8 cellular contexts compared by ENCODE assay signal in the genomic region with DNA sequence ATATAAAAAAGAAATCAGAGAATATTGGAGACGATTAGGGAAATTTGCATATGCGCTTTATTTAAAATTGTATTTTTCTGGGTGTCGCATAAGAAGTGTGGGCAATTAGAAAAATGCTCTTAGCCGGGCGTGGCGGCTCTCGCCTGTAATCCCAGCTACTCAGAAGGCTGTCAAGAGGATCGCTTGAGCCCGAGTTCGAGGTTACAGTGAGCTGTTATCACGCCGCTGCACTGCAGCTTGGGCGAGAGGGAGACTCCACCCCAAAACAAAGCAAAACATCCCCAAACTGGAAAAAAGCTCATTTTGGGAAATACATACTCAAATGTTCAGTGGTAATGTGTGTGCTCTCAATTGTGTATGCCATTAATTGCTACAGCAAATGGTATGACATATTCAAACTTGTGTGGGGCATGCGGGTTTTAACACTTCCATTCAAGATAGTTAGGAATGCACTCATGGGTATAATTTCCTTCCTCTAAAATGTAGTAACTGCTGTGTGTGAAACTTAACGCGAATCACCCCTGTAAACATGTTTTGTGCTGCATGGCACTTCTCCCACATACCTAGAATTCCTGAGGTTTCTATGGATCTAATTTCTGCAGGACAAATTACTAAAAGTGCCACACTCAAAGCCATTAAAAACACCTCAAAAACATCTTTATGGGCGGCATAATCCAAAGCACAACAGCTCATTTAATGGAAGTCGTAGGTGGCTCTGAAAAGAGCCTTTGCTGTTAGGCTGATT. TPM values are rescaled to one million over a fixed set of nuclear protein-coding genes. Genes with fewer than 3 reads are reported as not detected.
DNase-seq lines count a peak whose midpoint lies in the region; ATAC-seq and TF ChIP-seq lines count a peak whose summit lies in the region.

No MANE protein-coding gene starts in this region.

- peak overlapping the region; percentile 57 for H3K4me3 ChIP-seq in endocrine pancreas (ENCODE audit: control insufficient read depth, insufficient read depth, low read length)
- H3K4me3 ChIP-seq in mucosa of stomach (ENCODE audit: low read length) = peak overlapping the region; percentile 48

- H3K4me1 ChIP-seq in endocrine pancreas (ENCODE audit: control insufficient read depth, insufficient read depth, low read length) (no peaks in the 10 kb centered on the region), mucosa of stomach (ENCODE audit: control insufficient read depth, insufficient read depth, low read length) (no peaks in the 10 kb centered on the region)

- peak overlapping the region; percentile 97 for H3K4me3 Mint-ChIP-seq in CD4-positive, alpha-beta T cell
- H3K4me3 Mint-ChIP-seq in T-helper 17 cell = peak overlapping the region; percentile 90

- intact Hi-C loops in CD4-positive, alpha-beta T cell (cut with DNase I, micrococcal nuclease) = loop anchor here (1.0 to 5.0 kb wide), 3 partner anchors 11 to 1105 kb away; a partner anchor contains a TSS

- no peaks in the 10 kb centered on the region for H3K27me3 Mint-ChIP-seq in CD4-positive, alpha-beta T cell
- H3K27me3 Mint-ChIP-seq in T-helper 17 cell = peaks cover 4% of the 10 kb centered on the region

- H3K36me3 ChIP-seq in endocrine pancreas (ENCODE audit: control insufficient read depth, insufficient read depth, low read length) (no peaks in the 10 kb centered on the region), mucosa of stomach (ENCODE audit: control insufficient read depth, insufficient read depth, low read length) (no peaks in the 10 kb centered on the region)

- H3K9me3 ChIP-seq in CD4-positive, alpha-beta T cell (ENCODE audit: control insufficient read depth, low read length) = no peaks in the 10 kb centered on the region
- H3K9me3 ChIP-seq in T-helper 17 cell (ENCODE audit: control insufficient read depth, low read length, poor library complexity, severe bottlenecking) = no peaks in the 10 kb centered on the region
- no peaks in the 10 kb centered on the region for H3K9me3 ChIP-seq in endocrine pancreas (ENCODE audit: control insufficient read depth, low read length)
- no peaks in the 10 kb centered on the region for H3K9me3 ChIP-seq in mucosa of stomach (ENCODE audit: control insufficient read depth, low read length)

- TF ChIP-seq CTCF in CD4-positive, alpha-beta T cell (IDR thresholded peaks at IDR 0.05) = no peak

- CTCF ChIA-PET in CD4-positive, alpha-beta T cell (lab: Charles Lee) = interaction anchor here (0.8 to 3.9 kb wide), 11 partner anchors 10 to 1858 kb away, joined by 3 to 17 read pairs (median 4); a partner anchor contains a TSS

- H3K36me3 Mint-ChIP-seq in CD4-positive, alpha-beta T cell (ENCODE audit: low read depth) = peaks cover 12% of the 10 kb centered on the region
- no peaks in the 10 kb centered on the region for H3K36me3 Mint-ChIP-seq in T-helper 17 cell (ENCODE audit: low read depth)

- peaks cover 38% of the 10 kb centered on the region for H3K4me1 Mint-ChIP-seq in CD4-positive, alpha-beta T cell (ENCODE audit: low read depth)
- H3K4me1 Mint-ChIP-seq in T-helper 17 cell = peaks cover 37% of the 10 kb centered on the region

- no peaks in the 10 kb centered on the region for H3K27me3 ChIP-seq in CD4-positive, alpha-beta T cell (ENCODE audit: control insufficient read depth, insufficient read depth, low read length)
- H3K27me3 ChIP-seq in endocrine pancreas (ENCODE audit: control insufficient read depth, insufficient read depth, low read length) (no peaks in the 10 kb centered on the region), mucosa of stomach (ENCODE audit: control insufficient read depth, insufficient read depth, low read length) (no peaks in the 10 kb centered on the region)

- H3K9me3 Mint-ChIP-seq in CD4-positive, alpha-beta T cell = no peaks in the 10 kb centered on the region

- peak overlapping the region; percentile 99 for H3K27ac Mint-ChIP-seq in CD4-positive, alpha-beta T cell
- peak overlapping the region; percentile 97 for H3K27ac Mint-ChIP-seq in T-helper 17 cell

- DNase-seq in CD4-positive, alpha-beta T cell = no peak
- DNase-seq in T-helper 17 cell = no peak
- DNase-seq in activated gamma-delta T cell (lab: John Stamatoyannopoulos, UW) = no peak

- peak; percentile 8 for ATAC-seq in CD4-positive, alpha-beta T cell (ENCODE audit: poor library complexity)
- ATAC-seq in HG03097 (IDR thresholded peaks at IDR 0.05; ENCODE audit: low FRiP score, unreplicated experiment) (peak; percentile 2), T-helper 17 cell (peak; percentile 10), HG03439 (IDR thresholded peaks at IDR 0.05; ENCODE audit: unreplicated experiment) (no peak), GM18868 (IDR thresholded peaks at IDR 0.05; ENCODE audit: unreplicated experiment) (no peak)

- H3K27ac ChIP-seq in CD4-positive, alpha-beta T cell (ENCODE audit: low read depth, low read length) = peak overlapping the region; percentile 72

- POLR2A ChIA-PET in CD4-positive, alpha-beta T cell (lab: Charles Lee) = interaction anchor here (0.6 to 12.3 kb wide), 39 partner anchors 10 to 1861 kb away, joined by 3 to 919 read pairs (median 19); a partner anchor contains a TSS

- H3K9ac ChIP-seq in endocrine pancreas (ENCODE audit: control insufficient read depth, insufficient read depth, low read length) (no peak overlapping the region), mucosa of stomach (ENCODE audit: low read length) (peak overlapping the region; percentile 61)

RNA-seq across cellular contexts. Expression of a gene that starts 54.7 kb away (rescaled TPM):
- under 1 TPM; 0.08 to 0.28 TPM for total RNA-seq in CD4-positive, alpha-beta T cell
- total RNA-seq in T-helper 17 cell = 1 to 10 TPM; 1.2 to 2.4 TPM

Comparison
In these comparisons a context has a peak if more than half of its experiments do, and no peak if none do; other contexts are left out.
1. ATAC-seq: peak in CD4-positive, alpha-beta T cell (single experiment), HG03097 (single experiment) and T-helper 17 cell (single experiment); none in HG03439 (single experiment) and GM18868 (single experiment).